Comparison of ENCODE assay signal across 8 cellular contexts in genomic region chr5:157459715-157460599, GRCh38. TPM values are rescaled to one million over a fixed set of nuclear protein-coding genes. Genes with fewer than 3 reads are reported as not detected.
DNase-seq lines count a peak whose midpoint lies in the region; TF ChIP-seq lines count a peak whose summit lies in the region.

Gene NIPAL4 (plus strand): TSS chr5:157460213. CDS start chr5:157460321, 108 bp downstream.

- H3K9me3 ChIP-seq in adipocyte (ENCODE audit: control insufficient read depth, low read length): no peaks in the 10 kb centered on the region
- no peaks in the 10 kb centered on the region for H3K9me3 ChIP-seq in iPS DF 6.9 (ENCODE audit: control insufficient read depth, insufficient read depth, low read length)
- H3K9me3 ChIP-seq in skeletal muscle satellite cell (replicated peaks; ENCODE audit: low read length): no peaks in the 10 kb centered on the region

- H3K36me3 ChIP-seq in adipocyte (ENCODE audit: control insufficient read depth, insufficient read depth, low read length, severe bottlenecking) (no peaks in the 10 kb centered on the region), iPS DF 6.9 (ENCODE audit: control insufficient read depth, insufficient read depth, low read length) (no peaks in the 10 kb centered on the region), skeletal muscle satellite cell (ENCODE audit: insufficient read depth, low read length) (no peaks in the 10 kb centered on the region)

- H3K4me2 ChIP-seq in skeletal muscle satellite cell (ENCODE audit: low read length): peak within 1 kb of the TSS; percentile 89

- no peak within 1 kb of the TSS for H3K9ac ChIP-seq in adipocyte (ENCODE audit: low read length)
- H3K9ac ChIP-seq in skeletal muscle satellite cell (ENCODE audit: low read depth, low read length): peak within 1 kb of the TSS; percentile 46

- H3K4me3 ChIP-seq in AG10803 (ENCODE audit: low read length) (peak within 1 kb of the TSS; percentile 58), adipocyte (ENCODE audit: low read length) (peak within 1 kb of the TSS; percentile 43), iPS DF 6.9 (ENCODE audit: low read length) (peak within 1 kb of the TSS; percentile 62), skeletal muscle satellite cell (ENCODE audit: low read length) (peak within 1 kb of the TSS; percentile 68)

- no peak within 1 kb of the TSS for H3K27ac ChIP-seq in iPS DF 6.9 (ENCODE audit: low read length)

- DNase-seq in AG10803 (ENCODE audit: low read depth) (no peak), NCI-H69 (lab: John Stamatoyannopoulos, UW) (peak; percentile 40), adipocyte (ENCODE audit: low read depth) (peak; percentile 63), iPS DF 6.9 (ENCODE audit: low read depth, low spot score) (no peak), HT-29 (ENCODE audit: low spot score) (no peak), NCI-H2081 treated with DMSO at 0.1 percent for 48 hours (lab: John Stamatoyannopoulos, UW) (no peak)
- no peak for DNase-seq in effector CD8-positive, alpha-beta T cell (lab: John Stamatoyannopoulos, UW)

- TF ChIP-seq CTCF in AG10803 (conservative IDR thresholded peaks at IDR 0.05; ENCODE audit: low read length): no peak

- H3K27me3 ChIP-seq in adipocyte (replicated peaks; ENCODE audit: control insufficient read depth, insufficient read depth, low read length) (peaks cover 32% of the 10 kb centered on the region), iPS DF 6.9 (ENCODE audit: control insufficient read depth, insufficient read depth, low read length) (peaks cover 11% of the 10 kb centered on the region; the same call in 1 of the 2 replicates), skeletal muscle satellite cell (ENCODE audit: control insufficient read depth, insufficient read depth, low read length) (no peaks in the 10 kb centered on the region)

- H3K4me1 ChIP-seq in adipocyte (ENCODE audit: control insufficient read depth, insufficient read depth, low read length) (peaks cover 14% of the 10 kb centered on the region), iPS DF 6.9 (ENCODE audit: control insufficient read depth, insufficient read depth, low read length) (peaks cover 2% of the 10 kb centered on the region; the same call in 1 of the 2 replicates), skeletal muscle satellite cell (ENCODE audit: control insufficient read depth, insufficient read depth, low read length) (peaks cover 24% of the 10 kb centered on the region)

- WGBS in iPS DF 6.9 (ENCODE audit: insufficient coverage, insufficient read length): no CpG with 5 or more reads among the region's 54 CpGs

RNA-seq across cellular contexts. Expression of gene NIPAL4, which starts in this region (rescaled TPM):
- total RNA-seq in skeletal muscle satellite cell (2012; rRNA removed): 0.22 TPM in 1 of 2 replicates, not detected in the other
- total RNA-seq in HT-29 (2014; rRNA removed; shearing (Covaris generic)): 0.03 TPM in 1 of 2 replicates, not detected in the other

Comparison
In these comparisons a context has a peak if more than half of its experiments do, and no peak if none do; other contexts are left out.
1. DNase-seq: peak in NCI-H69 (single experiment) and adipocyte (single experiment); none in AG10803 (single experiment), iPS DF 6.9 (single experiment), effector CD8-positive, alpha-beta T cell (single experiment), HT-29 (single experiment) and NCI-H2081 treated with DMSO at 0.1 percent for 48 hours (single experiment).
2. Peak in every context shown above with its lines, with median percentiles within 50 percentile points of each other: H3K4me3 ChIP-seq.